In genomic region chr9:71783120-71783523, GRCh38 we compare ENCODE assay signal across 1 cellular context.
TF ChIP-seq lines count a peak whose summit lies in the region.

No MANE protein-coding gene starts in this region.

TF ChIP-seq in GM12878, 131 proteins besides CTCF, POLR2A, EP300 and RAD21 (continued from another document):
- TF ChIP-seq ZNF592 (IDR thresholded peaks at IDR 0.05) (no peak), BACH1 (IDR thresholded peaks at IDR 0.05; ENCODE audit: borderline replicate concordance) (0 out of 2 replicates have a peak, but pooled peaks have one; percentile 56), ZZZ3 (IDR thresholded peaks at IDR 0.05; ENCODE audit: control insufficient read depth, insufficient read length, low read depth) (no peak), SIN3A (IDR thresholded peaks at IDR 0.05; ENCODE audit: low read depth, low read length) (no peak), PKNOX1 (IDR thresholded peaks at IDR 0.05) (peak; percentile 50; the same call in 1 of the 2 replicates), RUNX3 (IDR thresholded peaks at IDR 0.05; ENCODE audit: low read length) (no peak), ESRRA (IDR thresholded peaks at IDR 0.05; ENCODE audit: low read length) (no peak), HDAC2 (IDR thresholded peaks at IDR 0.05) (no peak), MLLT1 (IDR thresholded peaks at IDR 0.05) (0 out of 2 replicates have a peak, but pooled peaks have one; percentile 50), IKZF1 (conservative IDR thresholded peaks at IDR 0.05) (peak; percentile 65), NRF1 (conservative IDR thresholded peaks at IDR 0.05; ENCODE audit: low read depth, low read length) (no peak), RELB (IDR thresholded peaks at IDR 0.05; ENCODE audit: low read depth) (no peak), MTA2 (IDR thresholded peaks at IDR 0.05; ENCODE audit: low read depth) (peak; percentile 68; the same call in 1 of the 2 replicates), ZNF274 (IDR thresholded peaks at IDR 0.05; ENCODE audit: insufficient read depth, insufficient read length) (no peak), SREBF1 (IDR thresholded peaks at IDR 0.05; ENCODE audit: low read length) (no peak)
